In genomic region chr19:18831524-18832330, GRCh38 we compare ENCODE assay signal across 1 cellular context.
TF ChIP-seq lines count a peak whose summit lies in the region.

Gene UPF1 (plus strand): TSS chr19:18831959. CDS start chr19:18832210, 251 bp downstream.

TF ChIP-seq in K562, 482 proteins besides CTCF, POLR2A, EP300 and RAD21 (continued from another document):
- TF ChIP-seq ZNF41 (CRISPR knock-in tag; conservative IDR thresholded peaks at IDR 0.05) (no peak), REST (CRISPR knock-in tag; IDR thresholded peaks at IDR 0.05; ENCODE audit: low read depth) (peak; percentile 79), ETS1 (conservative IDR thresholded peaks at IDR 0.05; ENCODE audit: control insufficient read depth, low read depth, low read length) (peak; percentile 39; the same call in 1 of the 2 replicates), ZNF395 (CRISPR knock-in tag; IDR thresholded peaks at IDR 0.05) (peak; percentile 60; the same call in 1 of the 2 replicates), THAP7 (CRISPR knock-in tag; IDR thresholded peaks at IDR 0.05) (0 out of 2 replicates have a peak, but pooled peaks have one; percentile 67), RB1 (IDR thresholded peaks at IDR 0.05; ENCODE audit: low read depth) (peak; percentile 87), KHSRP (IDR thresholded peaks at IDR 0.05) (no peak), RBM15 (IDR thresholded peaks at IDR 0.05; ENCODE audit: insufficient read depth, low read length) (no peak), ATF1 (CRISPR knock-in tag; IDR thresholded peaks at IDR 0.05) (peak; percentile 4; the same call in 1 of the 2 replicates), ATF1 (tag; IDR thresholded peaks at IDR 0.05) (peak; percentile 28), ZNF668 (CRISPR knock-in tag; IDR thresholded peaks at IDR 0.05) (no peak), LCOR (CRISPR knock-in tag; IDR thresholded peaks at IDR 0.05) (no peak), EZH2 (IDR thresholded peaks at IDR 0.05; ENCODE audit: borderline replicate concordance, low read depth, low read length) (no peak), ZBTB11 (CRISPR knock-in tag; IDR thresholded peaks at IDR 0.05) (peak in 1 of 3 experiments; percentile 80; a peak in 2 of 6 replicates), TAF7 (tag; IDR thresholded peaks at IDR 0.05) (no peak), HNRNPLL (IDR thresholded peaks at IDR 0.05; ENCODE audit: low read depth, low read length, poor library complexity, severe bottlenecking) (peak; percentile 51), MAFG (tag; conservative IDR thresholded peaks at IDR 0.05) (no peak), HMGN3 (IDR thresholded peaks at IDR 0.05; ENCODE audit: borderline replicate concordance, extremely low read depth, insufficient read length, low read depth, low read length) (peak; percentile 75), ZBTB2 (IDR thresholded peaks at IDR 0.05) (peak; percentile 73), FUS (optimal IDR thresholded peaks at IDR 0.05; ENCODE audit: low read depth, low read length) (peak; percentile 41), KLF13 (tag; IDR thresholded peaks at IDR 0.05; ENCODE audit: borderline replicate concordance, low read depth) (no peak), GATAD2A (IDR thresholded peaks at IDR 0.05) (no peak), BMI1 (IDR thresholded peaks at IDR 0.05; ENCODE audit: low read length) (no peak), TOE1 (IDR thresholded peaks at IDR 0.05; ENCODE audit: borderline replicate concordance) (no peak), TOE1 (CRISPR knock-in tag; IDR thresholded peaks at IDR 0.05; ENCODE audit: borderline replicate concordance, low read depth) (0 out of 2 replicates have a peak, but pooled peaks have one; percentile 37), E2F1 (CRISPR knock-in tag; IDR thresholded peaks at IDR 0.05) (no peak), USF2 (CRISPR knock-in tag; IDR thresholded peaks at IDR 0.05) (no peak), SRSF1 (IDR thresholded peaks at IDR 0.05; ENCODE audit: low read depth, low read length) (no peak)
